2 cellular contexts compared by ENCODE assay signal in the genomic region with DNA sequence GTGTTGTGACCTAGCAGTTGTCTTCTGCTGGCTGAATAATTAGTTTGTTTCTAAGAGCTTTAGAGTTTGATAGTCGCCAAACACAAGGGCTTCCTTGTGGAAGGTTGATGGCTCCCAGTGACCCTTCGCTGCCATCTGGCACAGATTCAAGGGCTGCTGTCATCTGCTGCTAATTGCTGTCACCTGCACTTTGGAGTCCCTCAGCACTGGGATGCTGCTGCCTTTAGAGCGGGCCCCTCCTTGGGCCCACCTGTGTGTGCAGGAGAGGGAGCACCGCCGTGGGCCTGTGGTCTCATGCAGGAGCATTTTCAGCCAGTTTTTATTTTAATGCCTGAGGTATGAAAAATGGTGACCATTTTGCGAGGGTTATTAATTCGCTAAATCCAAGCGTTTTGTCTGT.
TF ChIP-seq lines count a peak whose summit lies in the region.

No MANE protein-coding gene starts in this region.

TF ChIP-seq in SK-N-SH, 30 proteins besides CTCF, POLR2A, EP300 and RAD21 (continued from another document):
- TF ChIP-seq, protein P1, sequence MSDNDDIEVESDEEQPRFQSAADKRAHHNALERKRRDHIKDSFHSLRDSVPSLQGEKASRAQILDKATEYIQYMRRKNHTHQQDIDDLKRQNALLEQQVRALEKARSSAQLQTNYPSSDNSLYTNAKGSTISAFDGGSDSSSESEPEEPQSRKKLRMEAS (IDR thresholded peaks at IDR 0.05; ENCODE audit: low read depth): no peak
- TF ChIP-seq, protein P2, sequence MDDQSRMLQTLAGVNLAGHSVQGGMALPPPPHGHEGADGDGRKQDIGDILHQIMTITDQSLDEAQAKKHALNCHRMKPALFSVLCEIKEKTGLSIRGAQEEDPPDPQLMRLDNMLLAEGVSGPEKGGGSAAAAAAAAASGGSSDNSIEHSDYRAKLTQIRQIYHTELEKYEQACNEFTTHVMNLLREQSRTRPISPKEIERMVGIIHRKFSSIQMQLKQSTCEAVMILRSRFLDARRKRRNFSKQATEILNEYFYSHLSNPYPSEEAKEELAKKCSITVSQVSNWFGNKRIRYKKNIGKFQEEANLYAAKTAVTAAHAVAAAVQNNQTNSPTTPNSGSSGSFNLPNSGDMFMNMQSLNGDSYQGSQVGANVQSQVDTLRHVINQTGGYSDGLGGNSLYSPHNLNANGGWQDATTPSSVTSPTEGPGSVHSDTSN (IDR thresholded peaks at IDR 0.05): no peak
- TF ChIP-seq MXI1 (IDR thresholded peaks at IDR 0.05; ENCODE audit: low read depth, low read length): no peak
- no peak for TF ChIP-seq RXRA (IDR thresholded peaks at IDR 0.05; ENCODE audit: borderline replicate concordance, low read depth)

TF ChIP-seq in SK-N-SH treated with all-trans-retinoic acid at 6 μM for 48 hours, 23 proteins besides CTCF, POLR2A, EP300 and RAD21 (continued from another document):
- TF ChIP-seq TOX (CRISPR knock-in tag; IDR thresholded peaks at IDR 0.05; ENCODE audit: borderline replicate concordance) (no peak), ZFP30 (CRISPR knock-in tag; IDR thresholded peaks at IDR 0.05) (no peak), ZNF8 (CRISPR knock-in tag; IDR thresholded peaks at IDR 0.05) (no peak), BACH2 (CRISPR knock-in tag; IDR thresholded peaks at IDR 0.05; ENCODE audit: borderline replicate concordance) (no peak), ZNF70 (CRISPR knock-in tag; IDR thresholded peaks at IDR 0.05) (no peak)
- TF ChIP-seq, protein P3, sequence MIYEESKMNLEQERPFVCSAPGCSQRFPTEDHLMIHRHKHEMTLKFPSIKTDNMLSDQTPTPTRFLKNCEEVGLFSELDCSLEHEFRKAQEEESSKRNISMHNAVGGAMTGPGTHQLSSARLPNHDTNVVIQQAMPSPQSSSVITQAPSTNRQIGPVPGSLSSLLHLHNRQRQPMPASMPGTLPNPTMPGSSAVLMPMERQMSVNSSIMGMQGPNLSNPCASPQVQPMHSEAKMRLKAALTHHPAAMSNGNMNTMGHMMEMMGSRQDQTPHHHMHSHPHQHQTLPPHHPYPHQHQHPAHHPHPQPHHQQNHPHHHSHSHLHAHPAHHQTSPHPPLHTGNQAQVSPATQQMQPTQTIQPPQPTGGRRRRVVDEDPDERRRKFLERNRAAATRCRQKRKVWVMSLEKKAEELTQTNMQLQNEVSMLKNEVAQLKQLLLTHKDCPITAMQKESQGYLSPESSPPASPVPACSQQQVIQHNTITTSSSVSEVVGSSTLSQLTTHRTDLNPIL (CRISPR knock-in tag; IDR thresholded peaks at IDR 0.05; ENCODE audit: low read depth): no peak
